ENCODE assay signal across 1 cellular context in the genomic region with DNA sequence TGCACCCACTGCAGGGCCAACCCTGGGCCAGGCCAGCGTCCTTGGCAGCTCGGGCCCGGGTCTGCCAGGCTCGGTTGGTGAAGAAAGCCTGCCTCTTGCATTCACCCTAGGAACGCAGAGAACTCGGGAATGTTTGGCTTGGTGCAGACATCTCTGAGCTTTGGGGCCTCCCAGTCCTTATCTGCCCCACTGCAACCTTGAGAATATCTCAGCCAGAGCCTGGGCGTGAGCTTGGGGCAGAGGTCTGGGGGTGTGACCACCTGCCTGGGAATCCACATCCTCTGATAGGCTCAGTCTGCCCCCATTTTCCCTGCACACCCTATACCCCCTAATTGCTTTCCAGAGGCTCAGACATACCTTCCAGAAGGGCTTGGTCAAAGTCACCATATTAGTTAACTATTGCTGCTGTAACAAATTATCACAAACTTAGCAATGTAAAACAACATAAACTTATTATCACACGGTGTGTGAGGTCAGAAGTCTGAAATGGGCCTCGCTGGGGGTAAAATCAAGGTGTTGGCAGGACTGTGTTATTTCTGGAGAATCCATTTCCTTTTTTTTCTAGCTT.
A peak's percentile ranks its signal among the peaks of the same experiment; 100 is the strongest.
TF ChIP-seq lines count a peak whose summit lies in the region.

No MANE protein-coding gene starts in this region.

TF ChIP-seq in K562, 482 proteins besides CTCF, POLR2A, EP300 and RAD21 (continues in another document):
- TF ChIP-seq ZNF133 (CRISPR knock-in tag; IDR thresholded peaks at IDR 0.05) (no peak), L3MBTL2 (IDR thresholded peaks at IDR 0.05) (0 out of 2 replicates have a peak, but pooled peaks have one; percentile 29), ZNF134 (CRISPR knock-in tag; conservative IDR thresholded peaks at IDR 0.05) (no peak), ZNF707 (CRISPR knock-in tag; conservative IDR thresholded peaks at IDR 0.05) (no peak), GTF2E2 (tag; IDR thresholded peaks at IDR 0.05) (no peak), ARID3B (CRISPR knock-in tag; IDR thresholded peaks at IDR 0.05; ENCODE audit: borderline replicate concordance) (no peak), EWSR1 (IDR thresholded peaks at IDR 0.05; ENCODE audit: borderline replicate concordance, low read depth, partially characterized antibody) (no peak), POLR2AphosphoS5 (IDR thresholded peaks at IDR 0.05; ENCODE audit: control insufficient read depth, insufficient read depth, low read depth, low read length) (no peak), RCOR1 (IDR thresholded peaks at IDR 0.05; ENCODE audit: borderline replicate concordance in 1 of 2, low read depth in 2 of 2, low read length in 2 of 2) (peak in 1 of 2 experiments; percentile 57; a peak in 1 of 4 replicates), RAD51 (IDR thresholded peaks at IDR 0.05; ENCODE audit: borderline replicate concordance, low read depth) (no peak), EZH2 (IDR thresholded peaks at IDR 0.05; ENCODE audit: borderline replicate concordance, low read depth, low read length) (no peak), ZNF764 (CRISPR knock-in tag; IDR thresholded peaks at IDR 0.05; ENCODE audit: low read depth) (no peak), ZFP30 (CRISPR knock-in tag; IDR thresholded peaks at IDR 0.05; ENCODE audit: borderline replicate concordance) (no peak), BCLAF1 (IDR thresholded peaks at IDR 0.05; ENCODE audit: borderline replicate concordance in 1 of 2, control insufficient read depth in 1 of 2, low read depth in 2 of 2, low read length in 1 of 2) (no peak), HEY1 (CRISPR knock-in tag; IDR thresholded peaks at IDR 0.05; ENCODE audit: borderline replicate concordance) (no peak), CBFA2T3 (IDR thresholded peaks at IDR 0.05) (peak; percentile 7; the same call in 1 of the 2 replicates), JUNB (CRISPR knock-in tag; conservative IDR thresholded peaks at IDR 0.05) (no peak), ZNF586 (CRISPR knock-in tag; conservative IDR thresholded peaks at IDR 0.05) (no peak), RERE (CRISPR knock-in tag; IDR thresholded peaks at IDR 0.05; ENCODE audit: borderline replicate concordance) (no peak), BACH1 (tag; IDR thresholded peaks at IDR 0.05) (no peak), TFAP4 (CRISPR knock-in tag; IDR thresholded peaks at IDR 0.05; ENCODE audit: borderline replicate concordance) (no peak), CTCFL (IDR thresholded peaks at IDR 0.05; ENCODE audit: borderline replicate concordance, insufficient read depth, low read depth, low read length, poor library complexity, severe bottlenecking) (no peak), ZNF584 (CRISPR knock-in tag; IDR thresholded peaks at IDR 0.05; ENCODE audit: low read depth) (no peak), BCL6 (CRISPR knock-in tag; IDR thresholded peaks at IDR 0.05) (no peak)
- TF ChIP-seq, protein P1, sequence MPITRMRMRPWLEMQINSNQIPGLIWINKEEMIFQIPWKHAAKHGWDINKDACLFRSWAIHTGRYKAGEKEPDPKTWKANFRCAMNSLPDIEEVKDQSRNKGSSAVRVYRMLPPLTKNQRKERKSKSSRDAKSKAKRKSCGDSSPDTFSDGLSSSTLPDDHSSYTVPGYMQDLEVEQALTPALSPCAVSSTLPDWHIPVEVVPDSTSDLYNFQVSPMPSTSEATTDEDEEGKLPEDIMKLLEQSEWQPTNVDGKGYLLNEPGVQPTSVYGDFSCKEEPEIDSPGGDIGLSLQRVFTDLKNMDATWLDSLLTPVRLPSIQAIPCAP (CRISPR knock-in tag; IDR thresholded peaks at IDR 0.05; ENCODE audit: borderline replicate concordance), result no peak
- TF ChIP-seq, protein P2, sequence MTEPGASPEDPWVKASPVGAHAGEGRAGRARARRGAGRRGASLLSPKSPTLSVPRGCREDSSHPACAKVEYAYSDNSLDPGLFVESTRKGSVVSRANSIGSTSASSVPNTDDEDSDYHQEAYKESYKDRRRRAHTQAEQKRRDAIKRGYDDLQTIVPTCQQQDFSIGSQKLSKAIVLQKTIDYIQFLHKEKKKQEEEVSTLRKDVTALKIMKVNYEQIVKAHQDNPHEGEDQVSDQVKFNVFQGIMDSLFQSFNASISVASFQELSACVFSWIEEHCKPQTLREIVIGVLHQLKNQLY (CRISPR knock-in tag; conservative IDR thresholded peaks at IDR 0.05), result no peak
- TF ChIP-seq, protein P3, sequence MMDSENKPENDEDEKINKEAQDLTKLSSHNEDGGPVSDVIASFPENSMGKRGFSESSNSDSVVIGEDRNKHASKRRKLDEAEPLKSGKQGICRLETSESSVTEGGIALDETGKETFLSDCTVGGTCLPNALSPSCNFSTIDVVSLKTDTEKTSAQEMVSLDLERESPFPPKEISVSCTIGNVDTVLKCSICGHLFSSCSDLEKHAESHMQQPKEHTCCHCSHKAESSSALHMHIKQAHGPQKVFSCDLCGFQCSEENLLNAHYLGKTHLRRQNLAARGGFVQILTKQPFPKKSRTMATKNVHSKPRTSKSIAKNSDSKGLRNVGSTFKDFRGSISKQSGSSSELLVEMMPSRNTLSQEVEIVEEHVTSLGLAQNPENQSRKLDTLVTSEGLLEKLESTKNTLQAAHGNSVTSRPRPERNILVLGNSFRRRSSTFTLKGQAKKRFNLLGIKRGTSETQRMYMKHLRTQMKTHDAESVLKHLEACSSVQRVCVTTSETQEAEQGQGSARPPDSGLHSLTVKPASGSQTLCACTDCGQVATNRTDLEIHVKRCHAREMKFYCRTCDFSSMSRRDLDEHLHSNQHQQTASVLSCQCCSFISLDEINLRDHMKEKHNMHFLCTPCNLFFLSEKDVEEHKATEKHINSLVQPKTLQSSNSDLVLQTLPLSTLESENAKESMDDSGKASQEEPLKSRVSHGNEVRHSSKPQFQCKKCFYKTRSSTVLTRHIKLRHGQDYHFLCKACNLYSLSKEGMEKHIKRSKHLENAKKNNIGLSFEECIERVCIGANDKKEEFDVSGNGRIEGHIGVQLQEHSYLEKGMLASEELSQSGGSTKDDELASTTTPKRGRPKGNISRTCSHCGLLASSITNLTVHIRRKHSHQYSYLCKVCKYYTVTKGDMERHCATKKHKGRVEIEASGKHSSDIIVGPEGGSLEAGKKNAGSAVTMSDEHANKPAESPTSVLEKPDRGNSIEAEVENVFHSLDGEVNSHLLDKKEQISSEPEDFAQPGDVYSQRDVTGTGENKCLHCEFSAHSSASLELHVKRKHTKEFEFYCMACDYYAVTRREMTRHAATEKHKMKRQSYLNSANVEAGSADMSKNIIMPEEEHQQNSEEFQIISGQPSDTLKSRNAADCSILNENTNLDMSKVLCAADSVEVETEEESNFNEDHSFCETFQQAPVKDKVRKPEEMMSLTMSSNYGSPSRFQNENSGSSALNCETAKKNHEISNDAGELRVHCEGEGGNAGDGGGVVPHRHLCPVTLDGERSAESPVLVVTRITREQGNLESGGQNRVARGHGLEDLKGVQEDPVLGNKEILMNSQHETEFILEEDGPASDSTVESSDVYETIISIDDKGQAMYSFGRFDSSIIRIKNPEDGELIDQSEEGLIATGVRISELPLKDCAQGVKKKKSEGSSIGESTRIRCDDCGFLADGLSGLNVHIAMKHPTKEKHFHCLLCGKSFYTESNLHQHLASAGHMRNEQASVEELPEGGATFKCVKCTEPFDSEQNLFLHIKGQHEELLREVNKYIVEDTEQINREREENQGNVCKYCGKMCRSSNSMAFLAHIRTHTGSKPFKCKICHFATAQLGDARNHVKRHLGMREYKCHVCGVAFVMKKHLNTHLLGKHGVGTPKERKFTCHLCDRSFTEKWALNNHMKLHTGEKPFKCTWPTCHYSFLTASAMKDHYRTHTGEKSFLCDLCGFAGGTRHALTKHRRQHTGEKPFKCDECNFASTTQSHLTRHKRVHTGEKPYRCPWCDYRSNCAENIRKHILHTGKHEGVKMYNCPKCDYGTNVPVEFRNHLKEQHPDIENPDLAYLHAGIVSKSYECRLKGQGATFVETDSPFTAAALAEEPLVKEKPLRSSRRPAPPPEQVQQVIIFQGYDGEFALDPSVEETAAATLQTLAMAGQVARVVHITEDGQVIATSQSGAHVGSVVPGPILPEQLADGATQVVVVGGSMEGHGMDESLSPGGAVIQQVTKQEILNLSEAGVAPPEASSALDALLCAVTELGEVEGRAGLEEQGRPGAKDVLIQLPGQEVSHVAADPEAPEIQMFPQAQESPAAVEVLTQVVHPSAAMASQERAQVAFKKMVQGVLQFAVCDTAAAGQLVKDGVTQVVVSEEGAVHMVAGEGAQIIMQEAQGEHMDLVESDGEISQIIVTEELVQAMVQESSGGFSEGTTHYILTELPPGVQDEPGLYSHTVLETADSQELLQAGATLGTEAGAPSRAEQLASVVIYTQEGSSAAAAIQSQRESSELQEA (IDR thresholded peaks at IDR 0.05; ENCODE audit: low read depth), result no peak
